In genomic region chr19:35945121-35945792, GRCh38 we compare ENCODE assay signal across 16 cellular contexts. TPM values are rescaled to one million over a fixed set of nuclear protein-coding genes. Genes with fewer than 3 reads are reported as not detected.
DNase-seq lines count a peak whose midpoint lies in the region; ATAC-seq and TF ChIP-seq lines count a peak whose summit lies in the region.
"Had no signal": no experiment of that assay in that cellular context is flagged by ENCODE, and none has a peak within 500 bp of the region (broad histone marks: within the 10 kb centered on the region; RNA-seq: fewer than 3 reads in every experiment).

No MANE protein-coding gene starts in this region.

- CTCF ChIA-PET in activated CD8-positive, alpha-beta T cell treated with anti-CD3 and anti-CD28 coated beads, Interleukin-2, amount 10 ng/mL, durations not matched to agents 7 days and 5 days (lab: Charles Lee), result interaction anchor here (0.8 to 2.8 kb wide), 3 partner anchors 13 to 14 kb away, joined by 3 to 8 read pairs (median 7); no protein-coding TSS in a partner anchor
- CTCF ChIA-PET in activated CD8-positive, alpha-beta T cell treated with anti-CD3 and anti-CD28 coated beads for 36 hours (lab: Charles Lee), result interaction anchor here (1.5 kb wide), 1 partner anchor 63 kb away, joined by 3 read pairs; no protein-coding TSS in a partner anchor

- H3K27me3 Mint-ChIP-seq in activated CD8-positive, alpha-beta T cell treated with anti-CD3 and anti-CD28 coated beads, Interleukin-2, amount 10 ng/mL, durations not matched to agents 7 days and 5 days (ENCODE audit: low read depth), result no peaks in the 10 kb centered on the region
- H3K27me3 Mint-ChIP-seq in activated CD8-positive, alpha-beta T cell treated with anti-CD3 and anti-CD28 coated beads for 36 hours, result no peaks in the 10 kb centered on the region
- H3K27me3 Mint-ChIP-seq in activated T-helper 17 cell treated with anti-CD3 and anti-CD28 coated beads, Interleukin-2, amount 50 U/mL, for 72 hours, result no peaks in the 10 kb centered on the region
- H3K27me3 Mint-ChIP-seq in natural killer cell (ENCODE audit: low read depth in 2 of 2), result no peaks in the 10 kb centered on the region
- peaks cover 20 to 36% of the 10 kb centered on the region in 2 donors for H3K27me3 Mint-ChIP-seq in stimulated activated naive B cell treated with anti-CD40 and anti-IgM and Interleukin-4, amounts not matched to agents 10 μg/mL and 1 μg/mL and 100 μg/mL, for 72 hours

- H3K4me3 Mint-ChIP-seq in activated CD8-positive, alpha-beta T cell treated with anti-CD3 and anti-CD28 coated beads, Interleukin-2, amount 10 ng/mL, durations not matched to agents 7 days and 5 days, result no peak overlapping the region
- H3K4me3 Mint-ChIP-seq in activated CD8-positive, alpha-beta T cell treated with anti-CD3 and anti-CD28 coated beads for 36 hours, result no peak overlapping the region
- H3K4me3 Mint-ChIP-seq in activated T-helper 17 cell treated with anti-CD3 and anti-CD28 coated beads, Interleukin-2, amount 50 U/mL, for 72 hours, result no peak overlapping the region
- peak overlapping the region; percentile 3 for H3K4me3 Mint-ChIP-seq in natural killer cell
- no peak overlapping the region for H3K4me3 Mint-ChIP-seq in stimulated activated naive B cell treated with anti-CD40 and anti-IgM and Interleukin-4, amounts not matched to agents 10 μg/mL and 1 μg/mL and 100 μg/mL, for 72 hours

- H3K9me3 Mint-ChIP-seq in activated CD8-positive, alpha-beta T cell treated with anti-CD3 and anti-CD28 coated beads, Interleukin-2, amount 10 ng/mL, durations not matched to agents 7 days and 5 days (ENCODE audit: insufficient read depth), result no peaks in the 10 kb centered on the region
- no peaks in the 10 kb centered on the region for H3K9me3 Mint-ChIP-seq in activated CD8-positive, alpha-beta T cell treated with anti-CD3 and anti-CD28 coated beads for 36 hours
- H3K9me3 Mint-ChIP-seq in activated T-helper 17 cell treated with anti-CD3 and anti-CD28 coated beads, Interleukin-2, amount 50 U/mL, for 72 hours, result no peaks in the 10 kb centered on the region
- no peaks in the 10 kb centered on the region for H3K9me3 Mint-ChIP-seq in natural killer cell
- H3K9me3 Mint-ChIP-seq in stimulated activated naive B cell treated with anti-CD40 and anti-IgM and Interleukin-4, amounts not matched to agents 10 μg/mL and 1 μg/mL and 100 μg/mL, for 72 hours, result no peaks in the 10 kb centered on the region

- no peak for DNase-seq in activated CD8-positive, alpha-beta T cell treated with anti-CD3 and anti-CD28 coated beads, Interleukin-2, amount 10 ng/mL, durations not matched to agents 7 days and 5 days
- DNase-seq in activated CD8-positive, alpha-beta T cell treated with anti-CD3 and anti-CD28 coated beads for 36 hours, result no peak
- DNase-seq in natural killer cell (no peak), left ventricle myocardium inferior (no peak), middle frontal gyrus (ENCODE audit: extremely low spot score, low spot score) (no peak), NCI-H510A treated with DMSO at 0.1 percent for 48 hours (lab: John Stamatoyannopoulos, UW) (no peak)
- DNase-seq in stimulated activated naive B cell treated with anti-CD40 and anti-IgM and Interleukin-4, amounts not matched to agents 10 μg/mL and 1 μg/mL and 100 μg/mL, for 72 hours, result no peak
- DNase-seq: DND-41, GM23248, KG1, NCI-H1436, NCI-H2081, NCI-H524 had no signal

- ATAC-seq in activated CD8-positive, alpha-beta T cell treated with anti-CD3 and anti-CD28 coated beads, Interleukin-2, amount 10 ng/mL, durations not matched to agents 7 days and 5 days, result no peak
- no peak for ATAC-seq in activated CD8-positive, alpha-beta T cell treated with anti-CD3 and anti-CD28 coated beads for 36 hours
- no peak for ATAC-seq in activated T-helper 17 cell treated with anti-CD3 and anti-CD28 coated beads, Interleukin-2, amount 50 U/mL, for 72 hours (replicated peaks)
- ATAC-seq in natural killer cell, result no peak
- ATAC-seq in stimulated activated naive B cell treated with anti-CD40 and anti-IgM and Interleukin-4, amounts not matched to agents 10 μg/mL and 1 μg/mL and 100 μg/mL, for 72 hours (replicated peaks), result no peak
- ATAC-seq: GM12878 had no signal

- H3K4me1 Mint-ChIP-seq in activated CD8-positive, alpha-beta T cell treated with anti-CD3 and anti-CD28 coated beads, Interleukin-2, amount 10 ng/mL, durations not matched to agents 7 days and 5 days (ENCODE audit: low read depth), result peaks cover 12% of the 10 kb centered on the region
- peaks cover 5% of the 10 kb centered on the region for H3K4me1 Mint-ChIP-seq in activated CD8-positive, alpha-beta T cell treated with anti-CD3 and anti-CD28 coated beads for 36 hours (ENCODE audit: low read depth)
- peaks cover 14% of the 10 kb centered on the region for H3K4me1 Mint-ChIP-seq in activated T-helper 17 cell treated with anti-CD3 and anti-CD28 coated beads, Interleukin-2, amount 50 U/mL, for 72 hours
- H3K4me1 Mint-ChIP-seq in natural killer cell, result peaks cover 4 to 20% of the 10 kb centered on the region in 2 donors
- H3K4me1 Mint-ChIP-seq in stimulated activated naive B cell treated with anti-CD40 and anti-IgM and Interleukin-4, amounts not matched to agents 10 μg/mL and 1 μg/mL and 100 μg/mL, for 72 hours, result peaks cover 0 to 4% of the 10 kb centered on the region in 2 donors

- H3K4me3 ChIP-seq in left ventricle myocardium inferior, result no peak overlapping the region
- H3K4me3 ChIP-seq: GM12878, GM23248 had no signal

- no peaks in the 10 kb centered on the region for H3K9me3 ChIP-seq in left ventricle myocardium inferior (replicated peaks)

- peaks cover 26% of the 10 kb centered on the region for H3K36me3 ChIP-seq in left ventricle myocardium inferior

- peak overlapping the region; percentile 22 for H3K27ac Mint-ChIP-seq in activated CD8-positive, alpha-beta T cell treated with anti-CD3 and anti-CD28 coated beads, Interleukin-2, amount 10 ng/mL, durations not matched to agents 7 days and 5 days
- no peak overlapping the region for H3K27ac Mint-ChIP-seq in activated CD8-positive, alpha-beta T cell treated with anti-CD3 and anti-CD28 coated beads for 36 hours
- peak overlapping the region; percentile 32 for H3K27ac Mint-ChIP-seq in activated T-helper 17 cell treated with anti-CD3 and anti-CD28 coated beads, Interleukin-2, amount 50 U/mL, for 72 hours
- H3K27ac Mint-ChIP-seq in natural killer cell, result peak overlapping the region in 1 of 2 donors; percentile 56
- H3K27ac Mint-ChIP-seq in stimulated activated naive B cell treated with anti-CD40 and anti-IgM and Interleukin-4, amounts not matched to agents 10 μg/mL and 1 μg/mL and 100 μg/mL, for 72 hours, result peak overlapping the region; percentile 43

- POLR2A ChIA-PET in activated CD8-positive, alpha-beta T cell treated with anti-CD3 and anti-CD28 coated beads, Interleukin-2, amount 10 ng/mL, durations not matched to agents 7 days and 5 days (lab: Charles Lee), result no interaction called here
- POLR2A ChIA-PET in activated CD8-positive, alpha-beta T cell treated with anti-CD3 and anti-CD28 coated beads for 36 hours (lab: Charles Lee), result no interaction called here

- H3K27ac ChIP-seq in left ventricle myocardium inferior (replicated peaks), result no peak overlapping the region
- H3K27ac ChIP-seq: 22Rv1, GM23248 had no signal

- H3K4me1 ChIP-seq in left ventricle myocardium inferior, result no peaks in the 10 kb centered on the region

- no peak for TF ChIP-seq CTCF in activated CD8-positive, alpha-beta T cell treated with anti-CD3 and anti-CD28 coated beads for 36 hours (IDR thresholded peaks at IDR 0.05)
- TF ChIP-seq CTCF in natural killer cell (IDR thresholded peaks at IDR 0.05) (no peak), left ventricle myocardium inferior (IDR thresholded peaks at IDR 0.05; ENCODE audit: borderline replicate concordance) (no peak)

- H3K36me3 Mint-ChIP-seq in activated CD8-positive, alpha-beta T cell treated with anti-CD3 and anti-CD28 coated beads, Interleukin-2, amount 10 ng/mL, durations not matched to agents 7 days and 5 days (ENCODE audit: low read depth), result peaks cover 9% of the 10 kb centered on the region
- peaks cover 1% of the 10 kb centered on the region for H3K36me3 Mint-ChIP-seq in activated CD8-positive, alpha-beta T cell treated with anti-CD3 and anti-CD28 coated beads for 36 hours (ENCODE audit: low read depth)
- H3K36me3 Mint-ChIP-seq in activated T-helper 17 cell treated with anti-CD3 and anti-CD28 coated beads, Interleukin-2, amount 50 U/mL, for 72 hours (ENCODE audit: low read depth), result peaks cover 21% of the 10 kb centered on the region
- no peaks in the 10 kb centered on the region for H3K36me3 Mint-ChIP-seq in natural killer cell
- no peaks in the 10 kb centered on the region for H3K36me3 Mint-ChIP-seq in stimulated activated naive B cell treated with anti-CD40 and anti-IgM and Interleukin-4, amounts not matched to agents 10 μg/mL and 1 μg/mL and 100 μg/mL, for 72 hours

- intact Hi-C loops in activated CD8-positive, alpha-beta T cell treated with anti-CD3 and anti-CD28 coated beads for 36 hours (cut with micrococcal nuclease), result no loop called here
- intact Hi-C loops in natural killer cell (cut with micrococcal nuclease) (no loop called here), left ventricle myocardium inferior (cut with micrococcal nuclease) (no loop called here)

- no peaks in the 10 kb centered on the region for H3K27me3 ChIP-seq in left ventricle myocardium inferior (ENCODE audit: low read depth)

RNA-seq across cellular contexts. Expression of gene LRFN3, which starts 9.1 kb away (rescaled TPM):
- 10 to 100 TPM in 1 of 2 experiments, 1 to 10 TPM in 1; 9.8 to 10.3 TPM for total RNA-seq in activated CD8-positive, alpha-beta T cell treated with anti-CD3 and anti-CD28 coated beads, Interleukin-2, amount 10 ng/mL, durations not matched to agents 7 days and 5 days
- total RNA-seq in activated CD8-positive, alpha-beta T cell treated with anti-CD3 and anti-CD28 coated beads for 36 hours, result 1 to 10 TPM; 4.8 to 6.6 TPM
- total RNA-seq in activated T-helper 17 cell treated with anti-CD3 and anti-CD28 coated beads, Interleukin-2, amount 50 U/mL, for 72 hours, result 10 to 100 TPM in 1 of 2 donors, 1 to 10 TPM in 1; 9.8 to 15.1 TPM
- total RNA-seq in natural killer cell, result 1 to 10 TPM; 2.6 to 9.3 (median 3.2) TPM
- total RNA-seq in left ventricle myocardium inferior, result 7.1 TPM

RNA-seq across cellular contexts. Expression of gene TYROBP, which starts 37.2 kb away (rescaled TPM):
- total RNA-seq in activated CD8-positive, alpha-beta T cell treated with anti-CD3 and anti-CD28 coated beads, Interleukin-2, amount 10 ng/mL, durations not matched to agents 7 days and 5 days, result under 1 TPM; 0.52 to 0.71 TPM
- total RNA-seq in activated CD8-positive, alpha-beta T cell treated with anti-CD3 and anti-CD28 coated beads for 36 hours, result 1 to 10 TPM in 1 of 2 experiments, under 1 TPM in 1; 0.81 to 1.5 TPM
- not detected for total RNA-seq in activated T-helper 17 cell treated with anti-CD3 and anti-CD28 coated beads, Interleukin-2, amount 50 U/mL, for 72 hours
- 100 to 1,000 TPM; 439 to 494 (median 469) TPM for total RNA-seq in natural killer cell
- 26.2 TPM for total RNA-seq in left ventricle myocardium inferior
- total RNA-seq: GM23248 had no signal

RNA-seq across cellular contexts. Expression of gene HCST, which starts 42.9 kb away (rescaled TPM):
- total RNA-seq in activated CD8-positive, alpha-beta T cell treated with anti-CD3 and anti-CD28 coated beads, Interleukin-2, amount 10 ng/mL, durations not matched to agents 7 days and 5 days, result 100 to 1,000 TPM; 196 to 216 TPM
- 10 to 100 TPM; 57.1 to 72.0 TPM for total RNA-seq in activated CD8-positive, alpha-beta T cell treated with anti-CD3 and anti-CD28 coated beads for 36 hours
- 10 to 100 TPM; 45.5 to 47.6 TPM for total RNA-seq in activated T-helper 17 cell treated with anti-CD3 and anti-CD28 coated beads, Interleukin-2, amount 50 U/mL, for 72 hours
- total RNA-seq in natural killer cell (100 to 1,000 TPM; 281 to 307 (median 296) TPM), left ventricle myocardium inferior (2.3 TPM)
- total RNA-seq: GM23248 had no signal

RNA-seq across cellular contexts. Expression of gene NFKBID, which starts 44.9 kb away (rescaled TPM):
- 10 to 100 TPM; 39.0 to 40.7 TPM for total RNA-seq in activated CD8-positive, alpha-beta T cell treated with anti-CD3 and anti-CD28 coated beads, Interleukin-2, amount 10 ng/mL, durations not matched to agents 7 days and 5 days
- total RNA-seq in activated CD8-positive, alpha-beta T cell treated with anti-CD3 and anti-CD28 coated beads for 36 hours, result 10 to 100 TPM; 80.8 to 81.2 TPM
- 100 to 1,000 TPM in 1 of 2 donors, 10 to 100 TPM in 1; 35.8 to 113 TPM for total RNA-seq in activated T-helper 17 cell treated with anti-CD3 and anti-CD28 coated beads, Interleukin-2, amount 50 U/mL, for 72 hours
- total RNA-seq in natural killer cell (100 to 1,000 TPM in 2 of 3 donors, 10 to 100 TPM in 1; 90.1 to 220 (median 101) TPM), left ventricle myocardium inferior (2.3 TPM)

RNA-seq across cellular contexts. Expression of gene SDHAF1, which starts 49.7 kb away (rescaled TPM):
- total RNA-seq in activated CD8-positive, alpha-beta T cell treated with anti-CD3 and anti-CD28 coated beads, Interleukin-2, amount 10 ng/mL, durations not matched to agents 7 days and 5 days, result 10 to 100 TPM; 20.1 to 21.4 TPM
- total RNA-seq in activated CD8-positive, alpha-beta T cell treated with anti-CD3 and anti-CD28 coated beads for 36 hours, result 10 to 100 TPM; 22.8 to 24.7 TPM
- total RNA-seq in activated T-helper 17 cell treated with anti-CD3 and anti-CD28 coated beads, Interleukin-2, amount 50 U/mL, for 72 hours, result 10 to 100 TPM; 17.5 to 26.0 TPM
- total RNA-seq in natural killer cell (10 to 100 TPM in 2 of 3 donors, 1 to 10 TPM in 1; 9.2 to 12.1 (median 10.5) TPM), left ventricle myocardium inferior (10.3 TPM)

Comparison
In these comparisons a context has a peak if more than half of its experiments do, and no peak if none do; other contexts are left out.
1. RNA of gene TYROBP, which starts 37.2 kb away (total RNA-seq): 439 to 494 TPM in natural killer cell; 26.2 TPM in left ventricle myocardium inferior (single experiment), 0.81 to 1.5 TPM in activated CD8-positive, alpha-beta T cell treated with anti-CD3 and anti-CD28 coated beads for 36 hours, 0.52 to 0.71 TPM in activated CD8-positive, alpha-beta T cell treated with anti-CD3 and anti-CD28 coated beads, Interleukin-2, amount 10 ng/mL, durations not matched to agents 7 days and 5 days and not detected in activated T-helper 17 cell treated with anti-CD3 and anti-CD28 coated beads, Interleukin-2, amount 50 U/mL, for 72 hours; every median in the first group is over 10 times any median in the second.
2. RNA of gene HCST, which starts 42.9 kb away (total RNA-seq): 281 to 307 TPM in natural killer cell, 196 to 216 TPM in activated CD8-positive, alpha-beta T cell treated with anti-CD3 and anti-CD28 coated beads, Interleukin-2, amount 10 ng/mL, durations not matched to agents 7 days and 5 days, 57.1 to 72.0 TPM in activated CD8-positive, alpha-beta T cell treated with anti-CD3 and anti-CD28 coated beads for 36 hours and 45.5 to 47.6 TPM in activated T-helper 17 cell treated with anti-CD3 and anti-CD28 coated beads, Interleukin-2, amount 50 U/mL, for 72 hours; 2.3 TPM in left ventricle myocardium inferior (single experiment); every median in the first group is over 10 times any median in the second.